Comparison of ENCODE assay signal across 8 cellular contexts in the genomic region with DNA sequence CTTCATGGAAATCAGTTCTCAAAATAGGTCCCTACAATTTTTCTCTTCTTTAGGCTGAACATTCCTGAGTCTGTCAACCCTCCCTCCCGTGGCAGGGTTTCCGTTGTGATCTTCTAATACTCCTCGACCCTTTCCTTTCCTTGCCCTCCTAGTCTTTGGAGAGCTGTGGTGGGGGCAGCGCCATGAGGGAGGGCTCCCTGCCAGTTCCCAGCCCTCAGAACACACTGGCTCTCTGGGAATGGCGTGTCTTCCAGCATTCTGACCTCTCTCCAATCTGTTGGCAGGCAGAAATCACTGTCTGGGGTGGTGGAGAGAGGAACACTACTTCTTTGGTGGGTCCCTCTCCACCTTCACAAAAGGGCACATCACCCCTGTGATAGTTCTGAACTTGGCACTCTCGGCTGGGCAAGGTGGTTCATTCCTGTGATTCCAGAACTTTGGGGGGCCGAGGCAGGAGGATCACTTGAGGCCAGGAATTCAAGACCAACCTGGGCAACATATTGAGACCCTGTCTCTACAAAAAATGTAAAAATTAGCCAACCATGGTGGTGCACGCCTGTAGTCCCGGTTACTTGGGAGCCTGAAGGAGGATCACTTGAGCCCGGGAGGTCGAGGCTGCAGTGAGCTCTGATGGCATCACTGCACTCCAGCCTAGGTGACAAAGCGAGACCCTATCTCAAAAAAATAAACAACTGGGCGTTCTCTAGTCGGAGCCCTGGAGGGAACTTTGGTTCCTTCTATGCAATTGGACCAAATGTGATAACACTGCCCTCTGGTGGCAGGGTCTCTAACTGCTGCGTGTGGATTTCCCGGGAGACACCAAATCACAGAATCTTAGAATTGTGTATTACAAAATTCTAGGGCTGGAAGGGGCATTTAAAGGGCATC. TPM values are rescaled to one million over a fixed set of nuclear protein-coding genes. Genes with fewer than 3 reads are reported as not detected.
DNase-seq lines count a peak whose midpoint lies in the region; ATAC-seq and FAIRE-seq lines count a peak whose summit lies in the region.

No MANE protein-coding gene starts in this region.

- ATAC-seq in GM21526 (IDR thresholded peaks at IDR 0.05; ENCODE audit: low FRiP score, unreplicated experiment) = no peak

- DNase-seq in COR-L47 (lab: John Stamatoyannopoulos, UW) (peak; percentile 13), HPDE6-E6E7 (ENCODE audit: extremely low spot score) (peak; percentile 61), RCC 7860 (ENCODE audit: low spot score) (peak; percentile 41), fibroblast of peridontal ligament (ENCODE audit: extremely low read depth) (peak; percentile 79), neuronal stem cell (ENCODE audit: low spot score) (peak; percentile 67), superior temporal gyrus (ENCODE audit: extremely low spot score) (peak; percentile 93)
- DNase-seq in activated T-cell treated with anti-CD3 and anti-CD28 coated beads, Interleukin-2, amount 50 U/mL, for 48 hours = peak; percentile 83 to 84

- no peak overlapping the region for H2BK12ac ChIP-seq in neuronal stem cell (ENCODE audit: low read length)

- no peaks in the 10 kb centered on the region for H3K4me1 ChIP-seq in neuronal stem cell (ENCODE audit: control insufficient read depth in 2 of 2, insufficient read depth in 1 of 2, low read depth in 1 of 2, low read length in 2 of 2)

- H3K14ac ChIP-seq in neuronal stem cell (ENCODE audit: low read length) = no peak overlapping the region

- H4K91ac ChIP-seq in neuronal stem cell (ENCODE audit: low read depth, low read length, poor library complexity) = no peak overlapping the region

- H3K27ac ChIP-seq in neuronal stem cell (replicated peaks; ENCODE audit: low read length) = no peak overlapping the region

- no CpG with 5 or more reads among the region's 16 CpGs for WGBS in neuronal stem cell (ENCODE audit: extremely low coverage in 2 of 2, insufficient read length in 2 of 2, insufficient replicate concordance in 1 of 2), 2 donors

- no peak overlapping the region for H2BK120ac ChIP-seq in neuronal stem cell (ENCODE audit: low read depth, low read length)

- no peak overlapping the region for H2AFZ ChIP-seq in neuronal stem cell (ENCODE audit: low read length)

- no peak overlapping the region for H2AK5ac ChIP-seq in neuronal stem cell (ENCODE audit: low read depth, low read length)

- H3K18ac ChIP-seq in neuronal stem cell (ENCODE audit: low read length) = peak overlapping the region; percentile 15

- no peak overlapping the region for H3K23ac ChIP-seq in neuronal stem cell (ENCODE audit: low read depth, low read length, poor library complexity)

- peak; percentile 66 for FAIRE-seq in RCC 7860 (lab: Jason Lieb, UNC)

- no peaks in the 10 kb centered on the region for H3K79me1 ChIP-seq in neuronal stem cell (ENCODE audit: low read depth, low read length)

- H3K9me3 ChIP-seq in neuronal stem cell (replicated peaks in 1 of 2; ENCODE audit: control insufficient read depth in 2 of 2, insufficient read depth in 1 of 2, low read depth in 1 of 2, low read length in 2 of 2) = peaks cover 6% of the 10 kb centered on the region in 2 donors

- H3K36me3 ChIP-seq in neuronal stem cell (replicated peaks in 1 of 2; ENCODE audit: control insufficient read depth in 2 of 2, insufficient read depth in 2 of 2, low read length in 2 of 2) = no peaks in the 10 kb centered on the region

- no peak overlapping the region for H3K4me2 ChIP-seq in neuronal stem cell (ENCODE audit: insufficient read depth, low read length, poor library complexity, severe bottlenecking)

- H3K27me3 ChIP-seq in neuronal stem cell (ENCODE audit: control insufficient read depth in 3 of 3, insufficient read depth in 3 of 3, low read depth in 1 of 3, low read length in 3 of 3) = no peaks in the 10 kb centered on the region

- no peak overlapping the region for H3K9ac ChIP-seq in neuronal stem cell (ENCODE audit: low read depth, low read length, poor library complexity)

- H4K8ac ChIP-seq in neuronal stem cell (ENCODE audit: low read depth, low read length) = no peak overlapping the region

- H2BK5ac ChIP-seq in neuronal stem cell (ENCODE audit: low read length) = no peak overlapping the region

- no peak overlapping the region for H2BK15ac ChIP-seq in neuronal stem cell (ENCODE audit: low read length)

- H3K4me3 ChIP-seq in neuronal stem cell (ENCODE audit: low read length in 2 of 2) = no peak overlapping the region

- H3K4ac ChIP-seq in neuronal stem cell (ENCODE audit: low read length) = no peak overlapping the region

RNA-seq across cellular contexts. Expression of a gene that starts 13.1 kb away (rescaled TPM):
- 238 TPM for polyA plus RNA-seq in neuronal stem cell (2013, experiment 1 of 2)
- 242 TPM for polyA plus RNA-seq in neuronal stem cell (2013, experiment 2 of 2)

RNA-seq across cellular contexts. Expression of a gene that starts 39.9 kb away (rescaled TPM):
- not detected for polyA plus RNA-seq in neuronal stem cell (2013, experiment 1 of 2)
- not detected for polyA plus RNA-seq in neuronal stem cell (2013, experiment 2 of 2)

Comparison
In these comparisons a context has a peak if more than half of its experiments do, and no peak if none do; other contexts are left out.
1. DNase-seq: peak in every context shown above with its lines; median percentile 93 in superior temporal gyrus; 84 in activated T-cell treated with anti-CD3 and anti-CD28 coated beads, Interleukin-2, amount 50 U/mL, for 48 hours; 79 in fibroblast of peridontal ligament; 67 in neuronal stem cell; 61 in HPDE6-E6E7; 41 in RCC 7860; 13 in COR-L47.